In genomic region chr21:44181506-44181905, GRCh38 we compare ENCODE assay signal across 1 cellular context. TPM values are rescaled to one million over a fixed set of nuclear protein-coding genes. Genes with fewer than 3 reads are reported as not detected.
"Had no signal": no experiment of that assay in that cellular context is flagged by ENCODE, and none has a peak within 500 bp of the region (broad histone marks: within the 10 kb centered on the region; RNA-seq: fewer than 3 reads in every experiment).

No MANE protein-coding gene starts in this region.

RNA-seq across cellular contexts. Expression of gene ICOSLG, which starts 59.2 kb away (rescaled TPM):
- polyA plus RNA-seq: neural cell had no signal
